In genomic region chr5:92208265-92208664, GRCh38 we compare ENCODE assay signal across 25 cellular contexts.
"Had no signal": no experiment of that assay in that cellular context is flagged by ENCODE, and none has a peak within 500 bp of the region (broad histone marks: within the 10 kb centered on the region; RNA-seq: fewer than 3 reads in every experiment).

No MANE protein-coding gene starts in this region.

- ATAC-seq: effector memory CD8-positive, alpha-beta T cell; esophagus mucosa; gastrocnemius medialis; heart right ventricle; left cardiac atrium; left lung; left ventricle myocardium superior; lower lobe of right lung; mucosa of descending colon; naive thymus-derived CD8-positive, alpha-beta T cell had no signal

- FAIRE-seq: islet of Langerhans, keratinocyte had no signal

- H3K27me3 ChIP-seq: esophagus squamous epithelium, gastrocnemius medialis, heart right ventricle, left lung had no signal

- H3K36me3 ChIP-seq: esophagus squamous epithelium, gastrocnemius medialis, heart right ventricle, left lung, lower lobe of right lung had no signal

- H3K9me3 ChIP-seq: esophagus squamous epithelium, gastrocnemius medialis, lower lobe of right lung had no signal

- H3K4me3 ChIP-seq: esophagus squamous epithelium, gastrocnemius medialis, heart right ventricle, left lung, lower lobe of right lung, mucosa of descending colon had no signal

- DNase-seq: cortex of kidney; effector CD8-positive, alpha-beta T cell; effector memory CD8-positive, alpha-beta T cell; endodermal cell; erythroblast; esophagus squamous epithelium; foreskin fibroblast; foreskin melanocyte; gastrocnemius medialis; glutamatergic neuron; head of caudate nucleus; heart right ventricle; hippocampal formation; left cardiac atrium; left lung; left ventricle myocardium superior; lower lobe of right lung; mesenchymal stem cell; mucosa of descending colon; naive B cell; naive thymus-derived CD8-positive, alpha-beta T cell had no signal

- H3K4me1 ChIP-seq: esophagus squamous epithelium, gastrocnemius medialis, heart right ventricle, left lung, lower lobe of right lung had no signal

- H3K27ac ChIP-seq: epithelial cell of prostate, esophagus squamous epithelium, gastrocnemius medialis, heart right ventricle, left lung, lower lobe of right lung had no signal
